Comparison of ENCODE assay signal across 13 cellular contexts in the genomic region with DNA sequence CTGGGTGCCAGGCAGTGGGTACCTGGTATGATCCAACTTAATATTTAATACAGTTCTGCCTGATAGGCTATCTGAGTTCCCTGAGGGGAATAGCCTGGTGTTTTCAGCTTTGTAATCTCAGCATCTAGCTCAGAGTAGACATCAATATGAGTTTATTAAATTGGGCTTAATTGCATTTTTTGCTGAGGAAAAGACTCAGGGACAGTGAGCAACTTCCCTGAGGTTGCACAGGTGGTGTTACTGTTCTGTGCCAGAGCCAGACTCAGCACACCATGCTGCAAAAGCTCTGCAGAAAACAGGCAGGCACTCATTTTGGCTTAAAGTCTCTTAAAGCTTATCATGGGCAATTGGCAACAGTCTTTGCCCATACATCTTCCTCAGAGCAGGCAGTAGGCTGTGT.
A peak's percentile ranks its signal among the peaks of the same experiment; 100 is the strongest.
DNase-seq lines count a peak whose midpoint lies in the region; ATAC-seq and TF ChIP-seq lines count a peak whose summit lies in the region.
"Had no signal": no experiment of that assay in that cellular context is flagged by ENCODE, and none has a peak within 500 bp of the region (broad histone marks: within the 10 kb centered on the region; RNA-seq: fewer than 3 reads in every experiment).

No MANE protein-coding gene starts in this region.

- H3K27ac ChIP-seq in foreskin keratinocyte: peak overlapping the region; percentile 49

- H3K9me3 ChIP-seq in neuron (ENCODE audit: low read length): no peaks in the 10 kb centered on the region
- H3K9me3 ChIP-seq: A549 had no signal

- ATAC-seq in Right ventricle myocardium inferior (peak; percentile 17), foreskin keratinocyte (peak; percentile 47), HG03571 (IDR thresholded peaks at IDR 0.05; ENCODE audit: unreplicated experiment) (no peak), GM21528 (IDR thresholded peaks at IDR 0.05; ENCODE audit: low FRiP score, unreplicated experiment) (no peak)
- ATAC-seq: activated CD4-positive, alpha-beta T cell treated with anti-CD3 and anti-CD28 coated beads for 36 hours had no signal

- H3K4me3 ChIP-seq in neuron (ENCODE audit: low read length): peak overlapping the region; percentile 7
- H3K4me3 ChIP-seq: A549 had no signal

- H3K4me1 ChIP-seq in foreskin keratinocyte (peaks cover 11% of the 10 kb centered on the region), neuron (ENCODE audit: insufficient read depth, low read length) (peaks cover 23% of the 10 kb centered on the region)

- H2AFZ ChIP-seq in neuron (ENCODE audit: low read depth, low read length): peak overlapping the region; percentile 75

- intact Hi-C loops in Right ventricle myocardium inferior (cut with DNase I): no loop called here
- intact Hi-C loops in cardiac septum (cut with DNase I): no loop called here

- TF ChIP-seq CTCF in foreskin keratinocyte (conservative IDR thresholded peaks at IDR 0.05): no peak

- H3K36me3 ChIP-seq in neuron (ENCODE audit: insufficient read depth, low read length): no peaks in the 10 kb centered on the region

- H3K27me3 ChIP-seq in foreskin keratinocyte (no peaks in the 10 kb centered on the region), neuron (ENCODE audit: insufficient read depth, low read length) (no peaks in the 10 kb centered on the region)

- no peak for DNase-seq in Right ventricle myocardium inferior (ENCODE audit: missing footprints)
- no peak for DNase-seq in cardiac septum (ENCODE audit: low spot score)
- no peak for DNase-seq in foreskin keratinocyte
- no peak for DNase-seq in HPDE6-E6E7 (ENCODE audit: extremely low spot score)
- DNase-seq in foreskin melanocyte: no peak
- DNase-seq: activated CD4-positive, alpha-beta T cell treated with anti-CD3 and anti-CD28 coated beads for 36 hours; cortex of kidney; NCI-H510A; SW 1271 had no signal

Comparison
In these comparisons a context has a peak if more than half of its experiments do, and no peak if none do; other contexts are left out.
1. ATAC-seq: peak in Right ventricle myocardium inferior (single experiment) and foreskin keratinocyte (single experiment); none in HG03571 (single experiment) and GM21528 (single experiment).